14 cellular contexts compared by ENCODE assay signal in genomic region chr3:14118400-14119165, GRCh38. TPM values are rescaled to one million over a fixed set of nuclear protein-coding genes. Genes with fewer than 3 reads are reported as not detected.
DNase-seq lines count a peak whose midpoint lies in the region; ATAC-seq and TF ChIP-seq lines count a peak whose summit lies in the region.
"Had no signal": no experiment of that assay in that cellular context is flagged by ENCODE, and none has a peak within 500 bp of the region (broad histone marks: within the 10 kb centered on the region; RNA-seq: fewer than 3 reads in every experiment).

No MANE protein-coding gene starts in this region.

- H3K9me3 ChIP-seq in esophagus (ENCODE audit: control insufficient read depth in 2 of 2, insufficient read depth in 1 of 2, low read depth in 1 of 2, low read length in 1 of 2) (no peaks in the 10 kb centered on the region), endodermal cell (ENCODE audit: control insufficient read depth, low read length) (peaks cover 43% of the 10 kb centered on the region)

- H3K36me3 Mint-ChIP-seq in endodermal cell (ENCODE audit: low read depth) = peaks cover 57% of the 10 kb centered on the region

- no peak overlapping the region for H3K9ac ChIP-seq in endodermal cell (ENCODE audit: extremely low read depth, low read length, poor library complexity, severe bottlenecking)

- H3K27me3 Mint-ChIP-seq in endodermal cell (ENCODE audit: insufficient read depth) = no peaks in the 10 kb centered on the region
- H3K27me3 Mint-ChIP-seq: activated CD4-positive, alpha-beta memory T cell treated with anti-CD3 and anti-CD28 coated beads for 36 hours had no signal

- peaks cover 16% of the 10 kb centered on the region for H3K9me3 Mint-ChIP-seq in endodermal cell
- H3K9me3 Mint-ChIP-seq: activated CD4-positive, alpha-beta memory T cell treated with anti-CD3 and anti-CD28 coated beads for 36 hours had no signal

- no peak for TF ChIP-seq CTCF in NB4 (IDR thresholded peaks at IDR 0.05; ENCODE audit: low read depth, low read length)
- TF ChIP-seq CTCF in omental fat pad (IDR thresholded peaks at IDR 0.05) = no peak
- TF ChIP-seq CTCF in endodermal cell (conservative IDR thresholded peaks at IDR 0.05) = no peak

- H3K4me1 ChIP-seq in esophagus (ENCODE audit: control insufficient read depth in 2 of 2, insufficient read depth in 2 of 2, low read length in 1 of 2) (peaks cover 5 to 15% of the 10 kb centered on the region in 2 donors), endodermal cell (ENCODE audit: control insufficient read depth, insufficient read depth, low read length) (no peaks in the 10 kb centered on the region)

- 55 to 57% methylated on average over 12 of the region's 12 CpGs for WGBS in esophagus, 2 donors
- WGBS in endodermal cell (ENCODE audit: insufficient coverage in 1 of 2, insufficient read length in 1 of 2), 2 experiments = 90 to 96% methylated on average over 10 to 12 of the region's 12 CpGs

- ATAC-seq in omental fat pad (ENCODE audit: low FRiP score) = peak; percentile 70

- H3K27ac Mint-ChIP-seq in endodermal cell = no peak overlapping the region
- H3K27ac Mint-ChIP-seq: activated CD4-positive, alpha-beta memory T cell treated with anti-CD3 and anti-CD28 coated beads for 36 hours had no signal

- H3K27me3 ChIP-seq in esophagus (ENCODE audit: control insufficient read depth in 1 of 2, insufficient read depth in 2 of 2, low read length in 2 of 2) (no peaks in the 10 kb centered on the region), endodermal cell (ENCODE audit: control insufficient read depth, insufficient read depth, low read length, poor library complexity, severe bottlenecking) (no peaks in the 10 kb centered on the region)

- H3K4me3 ChIP-seq in NB4 (ENCODE audit: low read depth, low read length) = no peak overlapping the region
- no peak overlapping the region for H3K4me3 ChIP-seq in esophagus (ENCODE audit: low read depth in 1 of 2, low read length in 2 of 2)
- H3K4me3 ChIP-seq in endodermal cell (ENCODE audit: low read length) = no peak overlapping the region

- peak overlapping the region; percentile 25 to 57 for H3K27ac ChIP-seq in esophagus (ENCODE audit: low read depth in 2 of 2, low read length in 1 of 2)
- H3K27ac ChIP-seq in endodermal cell (ENCODE audit: low read depth, low read length) = no peak overlapping the region

- H3K4me3 Mint-ChIP-seq in endodermal cell = no peak overlapping the region
- H3K4me3 Mint-ChIP-seq: activated CD4-positive, alpha-beta memory T cell treated with anti-CD3 and anti-CD28 coated beads for 36 hours had no signal

- DNase-seq in DMS153 (lab: John Stamatoyannopoulos, UW) = peak; percentile 15
- DNase-seq in DMS153 treated with DMSO at 0.1 percent for 48 hours (lab: John Stamatoyannopoulos, UW; ENCODE audit: unreplicated experiment) = no peak
- peak; percentile 29 for DNase-seq in NB4 (ENCODE audit: low read depth)
- DNase-seq in omental fat pad (ENCODE audit: low spot score) = no peak
- DNase-seq in anterior cingulate cortex (lab: John Stamatoyannopoulos, UW) = no peak
- DNase-seq in inferior parietal cortex (ENCODE audit: extremely low spot score) = no peak
- no peak for DNase-seq in endodermal cell
- DNase-seq: 8988T; activated CD4-positive, alpha-beta memory T cell treated with anti-CD3 and anti-CD28 coated beads for 36 hours; activated naive CD4-positive, alpha-beta T cell treated with Interleukin-2 at 50 U/mL for 16 hours; Calu3; hippocampal formation; NCI-H1694 treated with DMSO at 0.1 percent for 48 hours had no signal

- H3K36me3 ChIP-seq in esophagus (ENCODE audit: control insufficient read depth in 2 of 2, insufficient read depth in 2 of 2, low read length in 1 of 2) = peaks cover 6 to 10% of the 10 kb centered on the region in 2 donors
- peaks cover 76% of the 10 kb centered on the region for H3K36me3 ChIP-seq in endodermal cell (ENCODE audit: control insufficient read depth, insufficient read depth, low read length)

- TF ChIP-seq POLR2A in NB4 (IDR thresholded peaks at IDR 0.05; ENCODE audit: extremely low read depth, insufficient read length) = no peak

- peaks cover 12% of the 10 kb centered on the region for H3K4me1 Mint-ChIP-seq in endodermal cell

RNA-seq across cellular contexts. Expression of gene CHCHD4, which starts 6.1 kb away (rescaled TPM):
- polyA plus RNA-seq in esophagus = 10 to 100 TPM in 1 of 2 donors, 1 to 10 TPM in 1; 6.5 to 14.9 TPM
- 10 to 100 TPM; 11.4 to 19.1 (median 14.7) TPM for total RNA-seq in omental fat pad
- 10 to 100 TPM; 16.2 to 20.5 TPM for total RNA-seq in endodermal cell
- polyA plus RNA-seq in endodermal cell (2013, experiment 1 of 2) = 16.4 TPM
- 14.7 TPM for polyA plus RNA-seq in endodermal cell (2013, experiment 2 of 2)

RNA-seq across cellular contexts. Expression of gene TMEM43, which starts 6.3 kb away (rescaled TPM):
- 10 to 100 TPM; 41.4 to 45.6 TPM for polyA plus RNA-seq in esophagus
- total RNA-seq in omental fat pad (100 to 1,000 TPM; 110 to 143 (median 140) TPM), endodermal cell (10 to 100 TPM; 28.9 to 39.3 TPM)
- 45.4 TPM for polyA plus RNA-seq in endodermal cell (2013, experiment 1 of 2)
- 44.9 TPM for polyA plus RNA-seq in endodermal cell (2013, experiment 2 of 2)

RNA-seq across cellular contexts. Expression of gene XPC, which starts 59.8 kb away (rescaled TPM):
- polyA plus RNA-seq in esophagus = 10 to 100 TPM; 12.1 to 12.6 TPM
- 10 to 100 TPM; 26.5 to 47.8 (median 33.8) TPM for total RNA-seq in omental fat pad
- 10 to 100 TPM; 33.0 to 40.0 TPM for total RNA-seq in endodermal cell
- 37.6 TPM for polyA plus RNA-seq in endodermal cell (2013, experiment 1 of 2)
- 34.9 TPM for polyA plus RNA-seq in endodermal cell (2013, experiment 2 of 2)

Comparison
In these comparisons a context has a peak if more than half of its experiments do, and no peak if none do; other contexts are left out.
1. DNase-seq: peak in DMS153 (single experiment) and NB4 (single experiment); none in DMS153 treated with DMSO at 0.1 percent for 48 hours (single experiment), omental fat pad (single experiment), anterior cingulate cortex (0 of 58), inferior parietal cortex (single experiment) and endodermal cell (single experiment).